ENCODE assay signal across 2 cellular contexts in genomic region chr21:23384679-23385078, GRCh38.
TF ChIP-seq lines count a peak whose summit lies in the region.

No MANE protein-coding gene starts in this region.

TF ChIP-seq in H1, 55 proteins besides CTCF, POLR2A, EP300 and RAD21:
- TF ChIP-seq MAX (IDR thresholded peaks at IDR 0.05) (no peak), HDAC2 (IDR thresholded peaks at IDR 0.05; ENCODE audit: borderline replicate concordance in 1 of 2, low read depth in 2 of 2, low read length in 2 of 2) (0 out of 4 replicates have a peak, but pooled peaks of 1 of the 2 experiments have one; percentile 34), TCF12 (IDR thresholded peaks at IDR 0.05; ENCODE audit: low read depth, low read length) (0 out of 2 replicates have a peak, but pooled peaks have one; percentile 14), TAF1 (IDR thresholded peaks at IDR 0.05; ENCODE audit: low read depth, low read length) (peak; percentile 50)
TF ChIP-seq in H1: peak in this region for 3.

TF ChIP-seq in HepG2, 621 proteins besides CTCF, POLR2A, EP300 and RAD21 (continued from another document):
- TF ChIP-seq ZBTB4 (CRISPR knock-in tag; IDR thresholded peaks at IDR 0.05; ENCODE audit: borderline replicate concordance) (no peak), ZNF747 (CRISPR knock-in tag; IDR thresholded peaks at IDR 0.05; ENCODE audit: borderline replicate concordance) (no peak), HDAC2 (CRISPR knock-in tag; IDR thresholded peaks at IDR 0.05) (no peak)
